In the genomic region with DNA sequence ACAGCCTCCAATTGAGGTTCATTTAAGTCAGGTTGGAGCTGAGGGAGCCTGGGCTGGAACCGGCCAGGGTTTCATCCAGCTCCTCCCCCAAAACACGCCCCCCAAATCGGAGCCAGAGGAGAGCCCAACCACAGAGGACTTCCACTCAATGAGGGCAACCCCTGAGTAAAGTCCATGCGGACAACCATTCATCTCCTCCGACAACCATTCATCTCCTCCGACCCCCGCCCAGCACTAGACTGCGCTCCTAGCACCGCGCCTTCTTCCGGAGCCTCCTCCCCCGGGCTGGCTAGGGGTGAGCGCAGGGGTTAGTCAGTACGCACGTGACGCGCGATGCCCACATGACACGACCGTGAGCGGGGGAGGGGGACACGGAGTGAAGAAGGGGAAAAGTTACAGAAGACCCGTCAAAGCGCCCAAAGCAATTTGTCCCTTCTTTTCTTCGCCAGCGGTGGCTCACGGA, we compare ENCODE assay signal across 8 cellular contexts. TPM values are rescaled to one million over a fixed set of nuclear protein-coding genes. Genes with fewer than 3 reads are reported as not detected.
DNase-seq lines count a peak whose midpoint lies in the region; ATAC-seq and TF ChIP-seq lines count a peak whose summit lies in the region.

No MANE protein-coding gene starts in this region.

- no peaks in the 10 kb centered on the region for H3K9me3 ChIP-seq in iPS-20b (ENCODE audit: insufficient read depth, low read depth, low read length)

- peaks cover 73% of the 10 kb centered on the region for H3K27me3 ChIP-seq in iPS-20b (ENCODE audit: insufficient read depth, low read length)

- no peak overlapping the region for H3K27ac ChIP-seq in iPS-20b (ENCODE audit: low read length)

- DNase-seq in GM04503 (ENCODE audit: low read depth) = peak; percentile 40
- peak; percentile 69 to 83 for DNase-seq in NCI-H526 (lab: John Stamatoyannopoulos, UW)
- DNase-seq in cardiac fibroblast (ENCODE audit: low read depth in 2 of 2) = peak; percentile 85 to 93
- DNase-seq in renal cortical epithelial cell (ENCODE audit: low read depth) = peak; percentile 52

- TF ChIP-seq CTCF in cardiac fibroblast (IDR thresholded peaks at IDR 0.05; ENCODE audit: low read depth, low read length) = no peak

- H3K4me1 ChIP-seq in iPS-20b (ENCODE audit: insufficient read depth, low read length) = peaks cover 6% of the 10 kb centered on the region

- H3K36me3 ChIP-seq in iPS-20b (ENCODE audit: insufficient read depth, low read depth, low read length) = no peaks in the 10 kb centered on the region

- ATAC-seq in HG03378 (IDR thresholded peaks at IDR 0.05; ENCODE audit: unreplicated experiment) (no peak), HG03025 (IDR thresholded peaks at IDR 0.05; ENCODE audit: low FRiP score, unreplicated experiment) (no peak), GM21515 (IDR thresholded peaks at IDR 0.05; ENCODE audit: unreplicated experiment) (no peak)

- H3K9ac ChIP-seq in iPS-20b (ENCODE audit: low read depth, low read length) = no peak overlapping the region

- peak overlapping the region; percentile 85 to 90 for H3K4me3 ChIP-seq in cardiac fibroblast (replicated peaks in 1 of 2; ENCODE audit: low read depth in 2 of 2, low read length in 2 of 2)
- H3K4me3 ChIP-seq in iPS-20b (ENCODE audit: low read length) = peak overlapping the region; percentile 77

RNA-seq across cellular contexts. Expression of a gene that starts 1.4 kb away (rescaled TPM):
- 0.52 and 2.9 TPM in 2 replicates for total RNA-seq in renal cortical epithelial cell
